ENCODE assay signal across 20 cellular contexts in genomic region chr12:54830199-54830598, GRCh38. TPM values are rescaled to one million over a fixed set of nuclear protein-coding genes. Genes with fewer than 3 reads are reported as not detected.
DNase-seq lines count a peak whose midpoint lies in the region; TF ChIP-seq lines count a peak whose summit lies in the region.
"Had no signal": no experiment of that assay in that cellular context is flagged by ENCODE, and none has a peak within 500 bp of the region (broad histone marks: within the 10 kb centered on the region; RNA-seq: fewer than 3 reads in every experiment).

No MANE protein-coding gene starts in this region.

- H3F3A ChIP-seq in neural progenitor cell (ENCODE audit: low read depth) = no peaks in the 10 kb centered on the region

- no peak overlapping the region for H3K9ac ChIP-seq in BLaER1 treated with 17β-estradiol and CSF1 and Interleukin-3, amounts not matched to agents 10 nM and 100 nM
- H3K9ac ChIP-seq in OCI-LY3 (ENCODE audit: low read length) (no peak overlapping the region), neural progenitor cell (no peak overlapping the region)

- peaks cover 0 to 7% (median 6%) of the 10 kb centered on the region in 10 experiments; a peak in 5 of 20 replicates for H3K4me1 ChIP-seq in BLaER1 treated with 17β-estradiol and CSF1 and Interleukin-3, amounts not matched to agents 10 nM and 100 nM
- H3K4me1 ChIP-seq in OCI-LY3 (ENCODE audit: low read length) (no peaks in the 10 kb centered on the region), neural progenitor cell (no peaks in the 10 kb centered on the region), thyroid gland (no peaks in the 10 kb centered on the region)
- H3K4me1 ChIP-seq: A549 had no signal

- peak overlapping the region in 7 of 11 experiments; percentile 6 to 21 (median 14); a peak in 6 of 22 replicates for H3K4me2 ChIP-seq in BLaER1 treated with 17β-estradiol and CSF1 and Interleukin-3, amounts not matched to agents 10 nM and 100 nM
- no peak overlapping the region for H3K4me2 ChIP-seq in OCI-LY3 (ENCODE audit: low read length)
- no peak overlapping the region for H3K4me2 ChIP-seq in neural progenitor cell
- H3K4me2 ChIP-seq: A549 had no signal

- H3K27me3 Mint-ChIP-seq in endothelial cell (ENCODE audit: unreplicated experiment) = no peaks in the 10 kb centered on the region
- H3K27me3 Mint-ChIP-seq in neural progenitor cell (ENCODE audit: insufficient read depth, low read depth) = no peaks in the 10 kb centered on the region

- no peaks in the 10 kb centered on the region for H4K20me1 ChIP-seq in BLaER1 treated with 17β-estradiol and CSF1 and Interleukin-3, amounts not matched to agents 10 nM and 100 nM
- H4K20me1 ChIP-seq in OCI-LY3 (ENCODE audit: insufficient read depth, low read length) = no peaks in the 10 kb centered on the region
- H4K20me1 ChIP-seq in neural progenitor cell (ENCODE audit: low read depth) = no peaks in the 10 kb centered on the region

- no peaks in the 10 kb centered on the region for H3K27me3 ChIP-seq in BLaER1 treated with 17β-estradiol and CSF1 and Interleukin-3, amounts not matched to agents 10 nM and 100 nM
- H3K27me3 ChIP-seq in OCI-LY3 (ENCODE audit: low read depth, low read length) = no peaks in the 10 kb centered on the region
- no peaks in the 10 kb centered on the region for H3K27me3 ChIP-seq in neural progenitor cell
- H3K27me3 ChIP-seq in thyroid gland = no peaks in the 10 kb centered on the region

- no peak overlapping the region for H3K27ac ChIP-seq in BLaER1 treated with 17β-estradiol and CSF1 and Interleukin-3, amounts not matched to agents 10 nM and 100 nM
- H3K27ac ChIP-seq in OCI-LY3 (ENCODE audit: low read length) (no peak overlapping the region), neural progenitor cell (no peak overlapping the region), thyroid gland (no peak overlapping the region)
- H3K27ac ChIP-seq: 22Rv1, A549 had no signal

- no peak overlapping the region for H3K4me3 ChIP-seq in BLaER1 treated with 17β-estradiol and CSF1 and Interleukin-3, amounts not matched to agents 10 nM and 100 nM
- no peak overlapping the region for H3K4me3 ChIP-seq in OCI-LY3 (ENCODE audit: low read length)
- no peak overlapping the region for H3K4me3 ChIP-seq in neural progenitor cell
- H3K4me3 ChIP-seq in thyroid gland (replicated peaks in 1 of 3) = no peak overlapping the region
- H3K4me3 ChIP-seq: A549 had no signal

- no peaks in the 10 kb centered on the region for H3K36me3 ChIP-seq in BLaER1 treated with 17β-estradiol and CSF1 and Interleukin-3, amounts not matched to agents 10 nM and 100 nM
- H3K36me3 ChIP-seq in OCI-LY3 (replicated peaks; ENCODE audit: low read depth, low read length) = no peaks in the 10 kb centered on the region
- no peaks in the 10 kb centered on the region for H3K36me3 ChIP-seq in neural progenitor cell
- H3K36me3 ChIP-seq in thyroid gland = no peaks in the 10 kb centered on the region

- DNase-seq in endothelial cell (ENCODE audit: low spot score) (no peak), neural progenitor cell (ENCODE audit: low spot score) (no peak), NCI-H1694 (lab: John Stamatoyannopoulos, UW) (no peak), NCI-H510A (lab: John Stamatoyannopoulos, UW) (no peak), thyroid gland (no peak)
- DNase-seq in activated CD4-positive, alpha-beta T cell treated with anti-CD3 and anti-CD28 coated beads for 4 hours = no peak
- DNase-seq: AML-193; CD4-positive, alpha-beta memory T cell; DMS153; DMS79; GDM1; H9 had no signal

- no peak for TF ChIP-seq CTCF in OCI-LY3 (IDR thresholded peaks at IDR 0.05; ENCODE audit: low read depth, low read length)
- TF ChIP-seq CTCF in endothelial cell (IDR thresholded peaks at IDR 0.05; ENCODE audit: unreplicated experiment) = no peak
- no peak for TF ChIP-seq CTCF in neural progenitor cell (IDR thresholded peaks at IDR 0.05)
- no peak for TF ChIP-seq CTCF in thyroid gland (IDR thresholded peaks at IDR 0.05)

- H3K9me3 ChIP-seq in BLaER1 treated with 17β-estradiol and CSF1 and Interleukin-3, amounts not matched to agents 10 nM and 100 nM (replicated peaks in 1 of 11) = no peaks in the 10 kb centered on the region
- H3K9me3 ChIP-seq in OCI-LY3 (ENCODE audit: insufficient read depth, low read length) (no peaks in the 10 kb centered on the region), neural progenitor cell (ENCODE audit: low read depth) (no peaks in the 10 kb centered on the region), thyroid gland (no peaks in the 10 kb centered on the region)
- H3K9me3 ChIP-seq: A549 had no signal

- H3K9me3 Mint-ChIP-seq in endothelial cell (ENCODE audit: unreplicated experiment) = no peaks in the 10 kb centered on the region
- no peaks in the 10 kb centered on the region for H3K9me3 Mint-ChIP-seq in neural progenitor cell
- H3K9me3 Mint-ChIP-seq: CD4-positive, alpha-beta memory T cell; H9 had no signal

- H3K36me3 Mint-ChIP-seq in endothelial cell (ENCODE audit: low read depth, unreplicated experiment) (no peaks in the 10 kb centered on the region), neural progenitor cell (no peaks in the 10 kb centered on the region)
- H3K36me3 Mint-ChIP-seq: CD4-positive, alpha-beta memory T cell had no signal

- H2AFZ ChIP-seq in OCI-LY3 (ENCODE audit: low read depth, low read length) (0 out of 2 replicates have a peak overlapping the region, but pooled peaks have one; percentile 39), neural progenitor cell (replicated peaks) (peak overlapping the region; percentile 54)

- peak overlapping the region; percentile 73 for H3K27ac Mint-ChIP-seq in endothelial cell (ENCODE audit: unreplicated experiment)
- H3K27ac Mint-ChIP-seq in neural progenitor cell = peak overlapping the region; percentile 15

- H3K4me3 Mint-ChIP-seq in endothelial cell (ENCODE audit: unreplicated experiment) (no peak overlapping the region), neural progenitor cell (no peak overlapping the region)
- H3K4me3 Mint-ChIP-seq: CD14-positive monocyte; CD4-positive, alpha-beta memory T cell; H9 had no signal

- intact Hi-C loops in thyroid gland (cut with DNase I) = no loop called here

- no peak for TF ChIP-seq POLR2A in thyroid gland (IDR thresholded peaks at IDR 0.05)

- H3K4me1 Mint-ChIP-seq in endothelial cell (ENCODE audit: unreplicated experiment) = peaks cover 19% of the 10 kb centered on the region
- peaks cover 5% of the 10 kb centered on the region for H3K4me1 Mint-ChIP-seq in neural progenitor cell
- H3K4me1 Mint-ChIP-seq: CD4-positive, alpha-beta memory T cell; H9 had no signal

- H3K79me2 ChIP-seq in OCI-LY3 (ENCODE audit: low read length) (no peaks in the 10 kb centered on the region), neural progenitor cell (ENCODE audit: low read depth) (no peaks in the 10 kb centered on the region)

RNA-seq across cellular contexts. Expression of gene MUCL1, which starts 24.1 kb away (rescaled TPM):
- 15.4 TPM for total RNA-seq in endothelial cell (ENCODE audit: unreplicated experiment)
- not detected in 2 replicates for total RNA-seq in neural progenitor cell (ENCODE audit: low replicate concordance)
- not detected for total RNA-seq in thyroid gland
- total RNA-seq: CD4-positive, alpha-beta memory T cell; Daoy; H1; H9; HT-29 had no signal

Comparison
In these comparisons a context has a peak if more than half of its experiments do, and no peak if none do; other contexts are left out.
1. H3K4me2 ChIP-seq: peak in BLaER1 treated with 17β-estradiol and CSF1 and Interleukin-3, amounts not matched to agents 10 nM and 100 nM (7 of 11); none in OCI-LY3 (single experiment) and neural progenitor cell (single experiment).
2. RNA of gene MUCL1, which starts 24.1 kb away (total RNA-seq): 15.4 TPM in endothelial cell (single experiment); not detected in neural progenitor cell and not detected in thyroid gland; every median in the first group is over 10 times any median in the second.